12 cellular contexts compared by ENCODE assay signal in the genomic region with DNA sequence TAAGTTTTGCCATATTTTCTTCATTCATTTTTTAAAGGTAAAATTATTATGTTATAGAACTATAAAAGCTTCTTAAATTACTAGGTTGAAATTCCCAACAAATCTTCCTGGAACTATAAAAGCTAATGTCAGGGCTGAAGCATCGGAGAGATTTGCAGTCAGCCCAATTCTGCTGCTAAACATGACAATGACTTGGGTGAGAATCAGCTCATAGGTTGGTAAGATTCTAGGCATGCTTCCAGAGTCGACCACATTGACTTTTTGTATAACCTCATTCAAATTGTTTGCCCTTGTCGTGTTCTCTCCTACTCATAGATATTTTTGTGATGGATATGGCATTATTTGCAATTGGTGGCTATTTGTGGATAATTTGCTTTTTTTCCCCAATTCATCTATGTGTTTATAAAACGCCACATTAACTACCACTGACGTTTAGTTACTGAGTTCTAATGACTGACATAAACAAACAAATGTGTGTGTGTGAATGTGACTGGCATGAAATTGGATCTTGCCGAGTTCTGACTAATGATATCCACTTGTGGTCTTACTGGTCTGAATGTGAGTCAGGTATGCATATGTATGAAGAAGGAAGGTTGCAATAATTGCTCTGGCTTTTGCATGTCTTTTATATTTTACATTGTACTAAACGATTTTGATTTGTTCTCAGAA.
DNase-seq lines count a peak whose midpoint lies in the region; ATAC-seq, FAIRE-seq and TF ChIP-seq lines count a peak whose summit lies in the region.
"Had no signal": no experiment of that assay in that cellular context is flagged by ENCODE, and none has a peak within 500 bp of the region (broad histone marks: within the 10 kb centered on the region; RNA-seq: fewer than 3 reads in every experiment).

No MANE protein-coding gene starts in this region.

- H3K14ac ChIP-seq in neuronal stem cell (ENCODE audit: low read length), result no peak overlapping the region

- H3K9me3 ChIP-seq in pancreas (no peaks in the 10 kb centered on the region), neuronal stem cell (replicated peaks in 1 of 2; ENCODE audit: control insufficient read depth in 2 of 2, insufficient read depth in 1 of 2, low read depth in 1 of 2, low read length in 2 of 2) (peaks cover 0 to 1% of the 10 kb centered on the region in 2 donors)
- H3K9me3 ChIP-seq: suprapubic skin had no signal

- no peak overlapping the region for H3K9ac ChIP-seq in neuronal stem cell (ENCODE audit: low read depth, low read length, poor library complexity)

- H3K27me3 ChIP-seq in H7 (ENCODE audit: control insufficient read depth, insufficient read depth, low read length) (no peaks in the 10 kb centered on the region), pancreas (no peaks in the 10 kb centered on the region), neuronal stem cell (ENCODE audit: control insufficient read depth in 3 of 3, insufficient read depth in 3 of 3, low read depth in 1 of 3, low read length in 3 of 3) (no peaks in the 10 kb centered on the region)
- H3K27me3 ChIP-seq: suprapubic skin had no signal

- no peaks in the 10 kb centered on the region for H3K4me1 ChIP-seq in pancreas
- peaks cover 5 to 22% of the 10 kb centered on the region in 2 donors for H3K4me1 ChIP-seq in neuronal stem cell (ENCODE audit: control insufficient read depth in 2 of 2, insufficient read depth in 1 of 2, low read depth in 1 of 2, low read length in 2 of 2)
- H3K4me1 ChIP-seq: suprapubic skin had no signal

- H3K23ac ChIP-seq in neuronal stem cell (ENCODE audit: low read depth, low read length, poor library complexity), result no peak overlapping the region

- no peak overlapping the region for H3K4me2 ChIP-seq in neuronal stem cell (ENCODE audit: insufficient read depth, low read length, poor library complexity, severe bottlenecking)

- no peak overlapping the region for H3K27ac ChIP-seq in pancreas
- no peak overlapping the region for H3K27ac ChIP-seq in neuronal stem cell (replicated peaks; ENCODE audit: low read length)
- H3K27ac ChIP-seq in coronary artery, result no peak overlapping the region
- H3K27ac ChIP-seq: suprapubic skin had no signal

- intact Hi-C loops in pancreas (cut with DNase I), result no loop called here

- TF ChIP-seq CTCF in astrocyte of the spinal cord (IDR thresholded peaks at IDR 0.05; ENCODE audit: low read depth, low read length) (no peak), pancreas (IDR thresholded peaks at IDR 0.05) (no peak), coronary artery (IDR thresholded peaks at IDR 0.05) (no peak)

- H2BK120ac ChIP-seq in neuronal stem cell (ENCODE audit: low read depth, low read length), result no peak overlapping the region

- in situ Hi-C loops in astrocyte of the spinal cord (cut with HindIII; ENCODE audit: low sequenced_read_pairs), result no loop called here

- H3K4me3 ChIP-seq in H7 (ENCODE audit: insufficient read depth, low read depth, low read length) (no peak overlapping the region), astrocyte of the spinal cord (ENCODE audit: low read depth, low read length) (no peak overlapping the region), pancreas (no peak overlapping the region), neuronal stem cell (ENCODE audit: low read length in 2 of 2) (no peak overlapping the region), coronary artery (no peak overlapping the region)
- H3K4me3 ChIP-seq: suprapubic skin had no signal

- H3K79me1 ChIP-seq in neuronal stem cell (ENCODE audit: low read depth, low read length), result no peaks in the 10 kb centered on the region

- peak; percentile 17 for FAIRE-seq in pancreas (lab: Jason Lieb, UNC)
- FAIRE-seq: islet of Langerhans had no signal

- 42 to 46% methylated on average over 7 of the region's 7 CpGs for WGBS in pancreas, 2 donors
- no CpG with 5 or more reads among the region's 7 CpGs for WGBS in neuronal stem cell (ENCODE audit: extremely low coverage in 2 of 2, insufficient read length in 2 of 2, insufficient replicate concordance in 1 of 2), 2 donors

- no peaks in the 10 kb centered on the region for H3K36me3 ChIP-seq in H7 (replicated peaks; ENCODE audit: control insufficient read depth, insufficient read depth, low read length)
- no peaks in the 10 kb centered on the region for H3K36me3 ChIP-seq in pancreas
- H3K36me3 ChIP-seq in neuronal stem cell (replicated peaks in 1 of 2; ENCODE audit: control insufficient read depth in 2 of 2, insufficient read depth in 2 of 2, low read length in 2 of 2), result no peaks in the 10 kb centered on the region
- H3K36me3 ChIP-seq: suprapubic skin had no signal

- no peak overlapping the region for H2AFZ ChIP-seq in neuronal stem cell (ENCODE audit: low read length)

- H3K18ac ChIP-seq in neuronal stem cell (ENCODE audit: low read length), result no peak overlapping the region

- H3K4ac ChIP-seq in neuronal stem cell (ENCODE audit: low read length), result no peak overlapping the region

- no peak overlapping the region for H2BK5ac ChIP-seq in neuronal stem cell (ENCODE audit: low read length)

- no peak overlapping the region for H4K91ac ChIP-seq in neuronal stem cell (ENCODE audit: low read depth, low read length, poor library complexity)

- H2AK5ac ChIP-seq in neuronal stem cell (ENCODE audit: low read depth, low read length), result no peak overlapping the region

- peak in 1 of 4 donors; percentile 23 for ATAC-seq in pancreas

- H2BK15ac ChIP-seq in neuronal stem cell (ENCODE audit: low read length), result no peak overlapping the region

- no peak overlapping the region for H2BK12ac ChIP-seq in neuronal stem cell (ENCODE audit: low read length)

- no peak overlapping the region for H4K8ac ChIP-seq in neuronal stem cell (ENCODE audit: low read depth, low read length)

- DNase-seq in H7 (peak; percentile 20), NCI-H2029 treated with DMSO at 0.1 percent for 48 hours (lab: John Stamatoyannopoulos, UW) (peak; percentile 43), astrocyte of the spinal cord (ENCODE audit: low read depth, low spot score) (peak; percentile 79), pancreas (no peak), neuronal stem cell (ENCODE audit: low spot score) (no peak), foreskin melanocyte (no peak), coronary artery (ENCODE audit: low spot score) (no peak)
- DNase-seq: activated CD4-positive, alpha-beta memory T cell treated with anti-CD3 and anti-CD28 coated beads for 36 hours; activated gamma-delta T cell treated with Interleukin-2 at 50 U/mL for 16 hours; cerebellar nuclear complex had no signal

Comparison
In these comparisons a context has a peak if more than half of its experiments do, and no peak if none do; other contexts are left out.
1. DNase-seq: peak in H7 (single experiment), NCI-H2029 treated with DMSO at 0.1 percent for 48 hours (single experiment) and astrocyte of the spinal cord (single experiment); none in pancreas (0 of 6), neuronal stem cell (single experiment), foreskin melanocyte (single experiment) and coronary artery (single experiment).